ENCODE assay signal across 20 cellular contexts in the genomic region with DNA sequence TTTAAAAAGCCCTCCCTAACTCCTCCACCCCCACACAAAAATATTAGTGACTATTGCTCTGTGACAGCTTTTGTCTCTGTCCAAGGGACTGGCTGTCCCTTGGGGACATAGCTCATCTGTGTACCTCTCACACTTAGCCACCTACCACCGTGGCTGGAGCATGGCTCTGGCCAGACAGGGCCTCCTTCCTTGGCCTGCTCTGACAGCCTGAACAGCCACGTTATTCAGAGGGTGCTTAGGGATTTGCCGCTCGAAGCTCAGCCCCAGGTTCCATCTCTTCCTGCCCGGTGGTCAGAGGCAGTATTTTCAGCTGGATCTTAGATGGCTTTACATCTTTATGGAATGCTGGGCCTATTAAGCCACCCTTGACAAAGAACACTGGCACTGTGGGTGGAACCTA. TPM values are rescaled to one million over a fixed set of nuclear protein-coding genes. Genes with fewer than 3 reads are reported as not detected.
"Had no signal": no experiment of that assay in that cellular context is flagged by ENCODE, and none has a peak within 500 bp of the region (broad histone marks: within the 10 kb centered on the region; RNA-seq: fewer than 3 reads in every experiment).

No MANE protein-coding gene starts in this region.

- ATAC-seq: stimulated activated memory B cell treated with anti-CD40 and anti-IgM and Interleukin-4, amounts not matched to agents 10 μg/mL and 1 μg/mL and 100 μg/mL, for 72 hours had no signal

- H3K36me3 Mint-ChIP-seq: stimulated activated memory B cell treated with anti-CD40 and anti-IgM and Interleukin-4, amounts not matched to agents 10 μg/mL and 1 μg/mL and 100 μg/mL, for 72 hours had no signal

- H3K4me3 ChIP-seq: coronary artery, ovary, sigmoid colon, spleen, thoracic aorta, upper lobe of left lung had no signal

- H3K9me3 ChIP-seq: ovary, sigmoid colon, spleen, thoracic aorta, upper lobe of left lung had no signal

- H3K27ac Mint-ChIP-seq: activated B cell treated with CpG ODN at 0.5 μM for 24 hours; activated CD4-positive, alpha-beta memory T cell treated with anti-CD3 and anti-CD28 coated beads, Interleukin-2, amount 10 ng/mL, durations not matched to agents 7 days and 5 days; activated T-cell treated with anti-CD3 and anti-CD28 coated beads, Interleukin-2, amount 50 U/mL, for 24 hours; activated T-helper 2 cell treated with anti-CD3 and anti-CD28 coated beads, Interferon-gamma antibody, Interleukin-2, Interleukin-4, amounts not matched to agents 10 μg/mL and 5 μg/mL and 100 μg/mL, durations not matched to agents 14 hours and 24 hours and 36 hours; stimulated activated memory B cell treated with anti-CD40 and anti-IgM and Interleukin-4, amounts not matched to agents 10 μg/mL and 1 μg/mL and 100 μg/mL, for 72 hours; T-helper 2 cell treated with Interferon-gamma antibody and Interleukin-4, amounts not matched to agents 5 μg/mL and 100 μg/mL, for 36 hours had no signal

- DNase-seq: activated B cell treated with CpG ODN at 0.5 μM for 24 hours; activated CD4-positive, alpha-beta memory T cell treated with anti-CD3 and anti-CD28 coated beads, Interleukin-2, amount 10 ng/mL, durations not matched to agents 7 days and 5 days; activated CD4-positive, alpha-beta T cell treated with anti-CD3 and anti-CD28 coated beads for 48 hours; activated naive CD4-positive, alpha-beta T cell treated with Interleukin-2 at 50 U/mL for 16 hours; activated T-cell treated with anti-CD3 and anti-CD28 coated beads, Interleukin-2, amount 50 U/mL, for 24 hours; brain microvascular endothelial cell; erythroblast; foreskin melanocyte; left ventricle myocardium superior; sigmoid colon; spleen; stimulated activated CD4-positive, alpha-beta T cell treated with anti-CD3 and anti-CD28 coated beads, Interleukin-4, amount 100 ng/mL, for 4 hours; upper lobe of left lung had no signal

- H3K4me3 Mint-ChIP-seq: activated B cell treated with CpG ODN at 0.5 μM for 24 hours; activated CD4-positive, alpha-beta memory T cell treated with anti-CD3 and anti-CD28 coated beads, Interleukin-2, amount 10 ng/mL, durations not matched to agents 7 days and 5 days; activated T-cell treated with anti-CD3 and anti-CD28 coated beads, Interleukin-2, amount 50 U/mL, for 24 hours; central memory CD8-positive, alpha-beta T cell; stimulated activated memory B cell treated with anti-CD40 and anti-IgM and Interleukin-4, amounts not matched to agents 10 μg/mL and 1 μg/mL and 100 μg/mL, for 72 hours; T-helper 2 cell treated with Interferon-gamma antibody and Interleukin-4, amounts not matched to agents 5 μg/mL and 100 μg/mL, for 36 hours had no signal

- H3K27me3 Mint-ChIP-seq: central memory CD8-positive, alpha-beta T cell had no signal

- H3K27ac ChIP-seq: brain microvascular endothelial cell, coronary artery, ovary, sigmoid colon, spleen, thoracic aorta, upper lobe of left lung had no signal

- H3K27me3 ChIP-seq: brain microvascular endothelial cell, ovary, sigmoid colon, upper lobe of left lung had no signal

- H3K36me3 ChIP-seq: ovary had no signal

- H3K9me3 Mint-ChIP-seq: activated B cell treated with CpG ODN at 0.5 μM for 24 hours; activated CD4-positive, alpha-beta memory T cell treated with anti-CD3 and anti-CD28 coated beads, Interleukin-2, amount 10 ng/mL, durations not matched to agents 7 days and 5 days; activated T-cell treated with anti-CD3 and anti-CD28 coated beads, Interleukin-2, amount 50 U/mL, for 24 hours; activated T-helper 2 cell treated with anti-CD3 and anti-CD28 coated beads, Interferon-gamma antibody, Interleukin-2, Interleukin-4, amounts not matched to agents 10 μg/mL and 5 μg/mL and 100 μg/mL, durations not matched to agents 14 hours and 24 hours and 36 hours; central memory CD8-positive, alpha-beta T cell; stimulated activated memory B cell treated with anti-CD40 and anti-IgM and Interleukin-4, amounts not matched to agents 10 μg/mL and 1 μg/mL and 100 μg/mL, for 72 hours; T-helper 2 cell treated with Interferon-gamma antibody and Interleukin-4, amounts not matched to agents 5 μg/mL and 100 μg/mL, for 36 hours had no signal

RNA-seq across cellular contexts. Expression of gene PSRC1, which starts 39.7 kb away (rescaled TPM):
- total RNA-seq: activated B cell treated with CpG ODN at 0.5 μM for 24 hours had no signal
